In genomic region chr16:84780063-84780462, GRCh38 we compare ENCODE assay signal across 17 cellular contexts.
"Had no signal": no experiment of that assay in that cellular context is flagged by ENCODE, and none has a peak within 500 bp of the region (broad histone marks: within the 10 kb centered on the region; RNA-seq: fewer than 3 reads in every experiment).

No MANE protein-coding gene starts in this region.

- H3K4me1 ChIP-seq: colonic mucosa, suprapubic skin had no signal

- DNase-seq: colonic mucosa; dermis blood vessel endothelial cell; foreskin keratinocyte; kidney; left cardiac atrium; left ventricle myocardium superior; mesenchymal stem cell; midbrain; small intestine; stimulated activated CD4-positive, alpha-beta T cell treated with anti-CD3 and anti-CD28 coated beads, Interleukin-12 subunit alpha, Interleukin-12 subunit beta, amount 100 ng/mL, for 4 hours; stimulated activated naive CD4-positive, alpha-beta T cell treated with Interleukin-2 at 50 U/mL for 16 hours; thyroid gland had no signal

- H3K27ac ChIP-seq: colonic mucosa, foreskin keratinocyte, hepatocyte, suprapubic skin, thyroid gland had no signal

- H3K79me2 ChIP-seq: hepatocyte had no signal

- ATAC-seq: foreskin keratinocyte, left cardiac atrium, left ventricle myocardium superior had no signal

- H2AFZ ChIP-seq: hepatocyte had no signal

- H3K4me2 ChIP-seq: hepatocyte had no signal

- H3K4me3 ChIP-seq: colonic mucosa, hepatocyte, lung, suprapubic skin, thyroid gland had no signal

- H3K4me3 Mint-ChIP-seq: nephron, type B pancreatic cell had no signal

- H3K27me3 ChIP-seq: colonic mucosa, foreskin keratinocyte, hepatocyte, suprapubic skin, thyroid gland had no signal

- H3K9me3 Mint-ChIP-seq: nephron had no signal

- H3K27ac Mint-ChIP-seq: nephron, type B pancreatic cell had no signal

- H3K27me3 Mint-ChIP-seq: type B pancreatic cell had no signal

- H3K9me3 ChIP-seq: colonic mucosa, suprapubic skin, thyroid gland had no signal
